8 cellular contexts compared by ENCODE assay signal in the genomic region with DNA sequence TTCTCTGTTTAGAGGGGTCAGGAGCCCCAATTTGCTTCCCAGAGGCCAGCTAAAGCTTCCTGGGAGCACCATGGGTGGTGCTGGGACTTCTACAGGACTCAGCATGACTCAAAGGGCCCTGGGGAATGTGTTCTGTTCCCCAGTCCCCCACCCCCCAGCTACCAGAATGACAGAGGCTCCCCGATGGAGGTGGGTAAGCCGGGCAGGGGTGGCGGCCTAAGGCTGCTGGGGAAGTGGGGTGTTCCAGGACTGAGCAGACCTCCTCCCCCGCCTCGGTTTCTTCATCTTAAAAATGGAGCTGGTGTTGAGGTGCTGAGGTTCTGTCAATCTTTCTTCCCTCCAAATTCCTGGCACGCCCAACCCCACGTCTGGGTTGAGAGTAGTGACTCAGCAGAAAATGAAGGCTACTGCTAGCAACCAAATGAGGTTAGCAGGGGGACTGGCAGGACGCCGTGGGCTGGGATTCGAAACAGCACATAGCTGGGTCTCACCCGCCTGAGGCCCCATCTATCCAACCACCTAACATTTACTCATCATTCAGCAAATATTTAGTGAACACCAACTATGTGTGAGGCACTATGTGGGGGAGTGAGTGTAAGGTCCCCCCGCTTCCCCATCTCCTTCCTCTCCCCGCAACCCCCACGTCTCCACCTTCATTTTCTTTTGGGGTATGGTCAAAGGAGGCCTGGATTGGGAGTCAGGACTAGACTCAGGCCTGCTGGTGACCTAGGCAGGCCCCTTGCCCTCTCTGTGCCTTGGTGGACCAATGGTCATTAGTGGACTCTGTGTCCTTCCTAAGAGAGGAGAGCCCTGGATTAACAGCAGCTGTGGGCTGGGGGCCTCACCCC. TPM values are rescaled to one million over a fixed set of nuclear protein-coding genes. Genes with fewer than 3 reads are reported as not detected.
DNase-seq lines count a peak whose midpoint lies in the region; ATAC-seq and TF ChIP-seq lines count a peak whose summit lies in the region.

No MANE protein-coding gene starts in this region.

- TF ChIP-seq CTCF in foreskin keratinocyte (conservative IDR thresholded peaks at IDR 0.05) (no peak), MM.1S (IDR thresholded peaks at IDR 0.05; ENCODE audit: low read length) (no peak)

- H3K9me3 Mint-ChIP-seq in activated CD4-positive, alpha-beta memory T cell treated with anti-CD3 and anti-CD28 coated beads for 36 hours, result peaks cover 7% of the 10 kb centered on the region
- peaks cover 5% of the 10 kb centered on the region for H3K9me3 Mint-ChIP-seq in activated CD4-positive, alpha-beta memory T cell treated with anti-CD3 and anti-CD28 coated beads, Interleukin-2, amount 10 ng/mL, durations not matched to agents 7 days and 5 days

- H3K9me3 ChIP-seq in MM.1S (replicated peaks; ENCODE audit: insufficient read depth, low read length), result no peaks in the 10 kb centered on the region

- H3K27ac Mint-ChIP-seq in activated CD4-positive, alpha-beta memory T cell treated with anti-CD3 and anti-CD28 coated beads for 36 hours, result no peak overlapping the region
- H3K27ac Mint-ChIP-seq in activated CD4-positive, alpha-beta memory T cell treated with anti-CD3 and anti-CD28 coated beads, Interleukin-2, amount 10 ng/mL, durations not matched to agents 7 days and 5 days, result no peak overlapping the region

- H3K9me2 ChIP-seq in MM.1S (replicated peaks; ENCODE audit: insufficient read depth, low read length), result no peaks in the 10 kb centered on the region

- H3K79me2 ChIP-seq in MM.1S (ENCODE audit: low read length), result no peaks in the 10 kb centered on the region

- no peak overlapping the region for H3K4me3 Mint-ChIP-seq in activated CD4-positive, alpha-beta memory T cell treated with anti-CD3 and anti-CD28 coated beads for 36 hours
- H3K4me3 Mint-ChIP-seq in activated CD4-positive, alpha-beta memory T cell treated with anti-CD3 and anti-CD28 coated beads, Interleukin-2, amount 10 ng/mL, durations not matched to agents 7 days and 5 days, result no peak overlapping the region

- H3K27me3 ChIP-seq in foreskin keratinocyte (no peaks in the 10 kb centered on the region), rectal smooth muscle tissue (ENCODE audit: control insufficient read depth, insufficient read depth, low read length) (peaks cover 3% of the 10 kb centered on the region), MM.1S (replicated peaks; ENCODE audit: insufficient read depth, low read length) (peaks cover 15% of the 10 kb centered on the region)

- no peaks in the 10 kb centered on the region for H3F3A ChIP-seq in MM.1S (ENCODE audit: insufficient read depth, low read length)

- no peaks in the 10 kb centered on the region for H3K36me3 Mint-ChIP-seq in activated CD4-positive, alpha-beta memory T cell treated with anti-CD3 and anti-CD28 coated beads for 36 hours
- peaks cover 9% of the 10 kb centered on the region for H3K36me3 Mint-ChIP-seq in activated CD4-positive, alpha-beta memory T cell treated with anti-CD3 and anti-CD28 coated beads, Interleukin-2, amount 10 ng/mL, durations not matched to agents 7 days and 5 days (ENCODE audit: low read depth)

- peaks cover 20% of the 10 kb centered on the region for H3K27me3 Mint-ChIP-seq in activated CD4-positive, alpha-beta memory T cell treated with anti-CD3 and anti-CD28 coated beads for 36 hours
- H3K27me3 Mint-ChIP-seq in activated CD4-positive, alpha-beta memory T cell treated with anti-CD3 and anti-CD28 coated beads, Interleukin-2, amount 10 ng/mL, durations not matched to agents 7 days and 5 days, result peaks cover 26% of the 10 kb centered on the region

- no peaks in the 10 kb centered on the region for H4K20me1 ChIP-seq in MM.1S (ENCODE audit: insufficient read depth, low read length)

- CTCF ChIA-PET in activated CD4-positive, alpha-beta memory T cell treated with anti-CD3 and anti-CD28 coated beads for 36 hours (lab: Charles Lee), result interaction anchor here (0.8 to 1.8 kb wide), 5 partner anchors 10 to 439 kb away, joined by 3 to 5 read pairs (median 4); no protein-coding TSS in a partner anchor
- CTCF ChIA-PET in activated CD4-positive, alpha-beta memory T cell treated with anti-CD3 and anti-CD28 coated beads, Interleukin-2, amount 10 ng/mL, durations not matched to agents 7 days and 5 days (lab: Charles Lee), result interaction anchor here (0.7 to 1.3 kb wide), 2 partner anchors 10 to 22 kb away, joined by 3 read pairs; no protein-coding TSS in a partner anchor

- no peak overlapping the region for H3K4me3 ChIP-seq in rectal smooth muscle tissue (ENCODE audit: low read length)
- no peak overlapping the region for H3K4me3 ChIP-seq in MM.1S (ENCODE audit: low read length)

- H2AFZ ChIP-seq in MM.1S (ENCODE audit: low read length), result no peak overlapping the region

- peak; percentile 62 for DNase-seq in activated CD4-positive, alpha-beta memory T cell treated with anti-CD3 and anti-CD28 coated beads for 36 hours
- no peak for DNase-seq in activated CD4-positive, alpha-beta memory T cell treated with anti-CD3 and anti-CD28 coated beads, Interleukin-2, amount 10 ng/mL, durations not matched to agents 7 days and 5 days
- peak; percentile 86 for DNase-seq in T1000 (lab: John Stamatoyannopoulos, UW)
- peak; percentile 56 to 82 for DNase-seq in foreskin keratinocyte
- no peak for DNase-seq in MM.1S

- H3K9ac ChIP-seq in rectal smooth muscle tissue (ENCODE audit: low read length) (no peak overlapping the region), MM.1S (ENCODE audit: low read length) (no peak overlapping the region)

- intact Hi-C loops in activated CD4-positive, alpha-beta memory T cell treated with anti-CD3 and anti-CD28 coated beads for 36 hours (cut with micrococcal nuclease), result no loop called here

- peaks cover 24% of the 10 kb centered on the region for H3K4me1 Mint-ChIP-seq in activated CD4-positive, alpha-beta memory T cell treated with anti-CD3 and anti-CD28 coated beads for 36 hours (ENCODE audit: low read depth)
- peaks cover 25% of the 10 kb centered on the region for H3K4me1 Mint-ChIP-seq in activated CD4-positive, alpha-beta memory T cell treated with anti-CD3 and anti-CD28 coated beads, Interleukin-2, amount 10 ng/mL, durations not matched to agents 7 days and 5 days

- H3K36me3 ChIP-seq in rectal smooth muscle tissue (ENCODE audit: control insufficient read depth, insufficient read depth, low read length) (no peaks in the 10 kb centered on the region), MM.1S (replicated peaks; ENCODE audit: insufficient read depth, low read length) (no peaks in the 10 kb centered on the region)

- no peak overlapping the region for H3K4me2 ChIP-seq in MM.1S (ENCODE audit: low read depth, low read length)

- ATAC-seq in foreskin keratinocyte (peak; percentile 60), GM18909 (IDR thresholded peaks at IDR 0.05; ENCODE audit: poor library complexity, unreplicated experiment) (no peak), GM18870 (IDR thresholded peaks at IDR 0.05; ENCODE audit: unreplicated experiment) (no peak)

- H3K4me1 ChIP-seq in foreskin keratinocyte (peaks cover 19% of the 10 kb centered on the region), rectal smooth muscle tissue (ENCODE audit: control insufficient read depth, insufficient read depth, low read length) (peaks cover 7% of the 10 kb centered on the region), MM.1S (ENCODE audit: low read length) (peaks cover 5% of the 10 kb centered on the region; the same call in 1 of the 2 replicates)

- POLR2A ChIA-PET in activated CD4-positive, alpha-beta memory T cell treated with anti-CD3 and anti-CD28 coated beads for 36 hours (lab: Charles Lee), result interaction anchor here (0.8 kb wide), 1 partner anchor 87 kb away, joined by 3 read pairs; no protein-coding TSS in a partner anchor
- POLR2A ChIA-PET in activated CD4-positive, alpha-beta memory T cell treated with anti-CD3 and anti-CD28 coated beads, Interleukin-2, amount 10 ng/mL, durations not matched to agents 7 days and 5 days (lab: Charles Lee), result interaction anchor here (1.0 to 1.2 kb wide), 2 partner anchors 13 to 55 kb away, joined by 3 to 5 read pairs; a partner anchor contains a TSS

- H3K27ac ChIP-seq in foreskin keratinocyte, result peak overlapping the region; percentile 35
- H3K27ac ChIP-seq in rectal smooth muscle tissue (ENCODE audit: low read depth, low read length), result peak overlapping the region; percentile 72
- no peak overlapping the region for H3K27ac ChIP-seq in MM.1S (ENCODE audit: low read length)

RNA-seq across cellular contexts. Expression of a gene that starts 50.2 kb away (rescaled TPM):
- not detected for total RNA-seq in activated CD4-positive, alpha-beta memory T cell treated with anti-CD3 and anti-CD28 coated beads for 36 hours
- not detected for total RNA-seq in activated CD4-positive, alpha-beta memory T cell treated with anti-CD3 and anti-CD28 coated beads, Interleukin-2, amount 10 ng/mL, durations not matched to agents 7 days and 5 days
- not detected in 2 replicates for total RNA-seq in foreskin keratinocyte
- polyA plus RNA-seq in foreskin keratinocyte, result not detected in 2 replicates

RNA-seq across cellular contexts. Expression of a gene that starts 55.3 kb away (rescaled TPM):
- total RNA-seq in activated CD4-positive, alpha-beta memory T cell treated with anti-CD3 and anti-CD28 coated beads for 36 hours, result 10 to 100 TPM; 59.9 to 64.6 TPM
- total RNA-seq in activated CD4-positive, alpha-beta memory T cell treated with anti-CD3 and anti-CD28 coated beads, Interleukin-2, amount 10 ng/mL, durations not matched to agents 7 days and 5 days, result 10 to 100 TPM; 34.2 to 38.7 TPM
- 64.2 and 70.9 TPM in 2 replicates for total RNA-seq in foreskin keratinocyte
- 130 and 132 TPM in 2 replicates for polyA plus RNA-seq in foreskin keratinocyte

Comparison
In these comparisons a context has a peak if more than half of its experiments do, and no peak if none do; other contexts are left out.
1. DNase-seq: peak in activated CD4-positive, alpha-beta memory T cell treated with anti-CD3 and anti-CD28 coated beads for 36 hours (single experiment), T1000 (single experiment) and foreskin keratinocyte (2 of 2); none in activated CD4-positive, alpha-beta memory T cell treated with anti-CD3 and anti-CD28 coated beads, Interleukin-2, amount 10 ng/mL, durations not matched to agents 7 days and 5 days (single experiment) and MM.1S (single experiment).